In genomic region chr19:55156202-55157063, GRCh38 we compare ENCODE assay signal across 8 cellular contexts. TPM values are rescaled to one million over a fixed set of nuclear protein-coding genes. Genes with fewer than 3 reads are reported as not detected.
DNase-seq lines count a peak whose midpoint lies in the region; ATAC-seq lines count a peak whose summit lies in the region.

No MANE protein-coding gene starts in this region.

- DNase-seq in G401 (ENCODE audit: low spot score) = peak; percentile 45
- DNase-seq in NCI-H146 (lab: John Stamatoyannopoulos, UW) = peak; percentile 95
- DNase-seq in activated CD8-positive, alpha-beta memory T cell treated with anti-CD3 and anti-CD28 coated beads, Interleukin-2, amount 50 U/mL, for 48 hours = peak; percentile 85
- DNase-seq in left ventricle myocardium superior = peak; percentile 81
- peak; percentile 41 for DNase-seq in stimulated activated CD4-positive, alpha-beta T cell treated with anti-CD3 and anti-CD28 coated beads, Interleukin-4, amount 100 ng/mL, for 1 hour
- DNase-seq in sciatic nerve (ENCODE audit: low spot score) = no peak
- DNase-seq in GOT3 (lab: John Stamatoyannopoulos, UW) = no peak

- in situ Hi-C loops in G401 (cut with HindIII; ENCODE audit: low sequenced_read_pairs) = no loop called here

- intact Hi-C loops in left ventricle myocardium superior (cut with micrococcal nuclease) = no loop called here
- intact Hi-C loops in sciatic nerve (cut with DNase I) = no loop called here

- ATAC-seq in left ventricle myocardium superior = peak; percentile 36
- no peak for ATAC-seq in sciatic nerve
- ATAC-seq in HG03354 (IDR thresholded peaks at IDR 0.05; ENCODE audit: poor library complexity, severe bottlenecking, unreplicated experiment) = no peak

RNA-seq across cellular contexts. Expression of gene TNNI3, which starts 1.1 kb away (rescaled TPM):
- 13.5 and 25.2 TPM in 2 replicates for total RNA-seq in G401 (2014; rRNA removed; shearing (Covaris generic))
- total RNA-seq in left ventricle myocardium superior (5,071 TPM), sciatic nerve (not detected)

RNA-seq across cellular contexts. Expression of gene TNNT1, which starts 7.4 kb away (rescaled TPM):
- total RNA-seq in G401 (2014; rRNA removed; shearing (Covaris generic)) = 423 and 463 TPM in 2 replicates
- 50.2 TPM for total RNA-seq in left ventricle myocardium superior
- 1.4 TPM for total RNA-seq in sciatic nerve

RNA-seq across cellular contexts. Expression of gene DNAAF3, which starts 10.0 kb away (rescaled TPM):
- total RNA-seq in G401 (2014; rRNA removed; shearing (Covaris generic)) = 25.2 and 37.7 TPM in 2 replicates
- total RNA-seq in left ventricle myocardium superior = 0.87 TPM
- total RNA-seq in sciatic nerve = 0.62 TPM

RNA-seq across cellular contexts. Expression of gene SYT5, which starts 23.7 kb away (rescaled TPM):
- 0.85 and 1.2 TPM in 2 replicates for total RNA-seq in G401 (2014; rRNA removed; shearing (Covaris generic))
- total RNA-seq in left ventricle myocardium superior (not detected), sciatic nerve (not detected)

RNA-seq across cellular contexts. Expression of gene PPP1R12C, which starts 39.0 kb away (rescaled TPM):
- total RNA-seq in G401 (2014; rRNA removed; shearing (Covaris generic)) = 77.4 and 81.7 TPM in 2 replicates
- 141 TPM for total RNA-seq in left ventricle myocardium superior
- total RNA-seq in sciatic nerve = 112 TPM

Comparison
In these comparisons a context has a peak if more than half of its experiments do, and no peak if none do; other contexts are left out.
1. DNase-seq: peak in G401 (single experiment), NCI-H146 (single experiment), activated CD8-positive, alpha-beta memory T cell treated with anti-CD3 and anti-CD28 coated beads, Interleukin-2, amount 50 U/mL, for 48 hours (single experiment), left ventricle myocardium superior (single experiment) and stimulated activated CD4-positive, alpha-beta T cell treated with anti-CD3 and anti-CD28 coated beads, Interleukin-4, amount 100 ng/mL, for 1 hour (single experiment); none in sciatic nerve (single experiment) and GOT3 (single experiment).
2. RNA of gene TNNI3, which starts 1.1 kb away (total RNA-seq): 5,071 TPM in left ventricle myocardium superior (single experiment); 13.5 to 25.2 TPM in G401 and not detected in sciatic nerve (single experiment); every median in the first group is over 100 times any median in the second.
3. RNA of gene TNNT1, which starts 7.4 kb away (total RNA-seq): 423 to 463 TPM in G401 and 50.2 TPM in left ventricle myocardium superior (single experiment); 1.4 TPM in sciatic nerve (single experiment); every median in the first group is over 10 times any median in the second.
4. RNA of gene DNAAF3, which starts 10.0 kb away (total RNA-seq): 25.2 to 37.7 TPM in G401; 0.87 TPM in left ventricle myocardium superior (single experiment) and 0.62 TPM in sciatic nerve (single experiment); every median in the first group is over 10 times any median in the second.